Comparison of ENCODE assay signal across 8 cellular contexts in the genomic region with DNA sequence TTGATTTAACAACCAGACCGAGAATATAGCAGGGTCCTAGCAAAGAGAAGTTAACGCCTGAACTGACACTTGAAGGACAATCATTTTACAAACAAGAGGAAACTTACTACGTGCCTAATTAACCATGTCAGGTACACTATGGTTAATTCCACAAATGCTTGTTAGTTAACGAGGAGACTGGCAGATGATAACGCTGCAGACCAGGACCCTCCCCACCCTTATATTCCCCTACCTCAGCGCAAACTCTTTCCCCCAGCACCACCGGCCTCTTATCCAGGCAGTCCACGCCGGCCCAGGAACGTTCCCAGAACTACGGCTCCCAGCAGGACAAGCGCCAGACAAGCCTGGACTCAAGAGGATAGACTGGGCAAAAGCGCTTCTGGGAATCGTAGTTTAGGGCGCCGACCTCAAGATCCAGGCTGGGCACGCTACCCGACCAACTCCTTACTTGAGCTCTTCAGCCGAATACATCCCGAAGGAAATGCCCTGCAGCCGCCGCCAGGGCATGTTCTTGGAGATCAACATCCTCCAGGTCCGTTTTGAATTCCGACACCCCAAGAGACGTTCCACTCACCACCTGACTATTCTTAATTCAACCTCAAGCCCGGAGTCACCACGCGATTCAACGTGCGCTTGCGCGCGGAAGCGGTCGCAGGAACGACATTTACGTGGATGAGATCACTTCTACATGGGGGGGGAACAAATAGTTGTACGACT. TPM values are rescaled to one million over a fixed set of nuclear protein-coding genes. Genes with fewer than 3 reads are reported as not detected.
DNase-seq lines count a peak whose midpoint lies in the region; ATAC-seq and TF ChIP-seq lines count a peak whose summit lies in the region.

A gene (minus strand): TSS at position 635 of the 717 bp plus-strand sequence. CDS start 110 bp downstream, at position 525.

- DNase-seq in NCI-H2227 treated with DMSO at 0.1 percent for 48 hours (lab: John Stamatoyannopoulos, UW) (peak; percentile 99), activated B cell treated with CpG ODN at 0.5 μM for 24 hours (peak; percentile 70), caudate nucleus (lab: John Stamatoyannopoulos, UW) (peak; percentile 71 to 99 (median 93)), inferior parietal cortex (ENCODE audit: extremely low spot score) (peak; percentile 94), spleen (peak; percentile 94)

- peak within 1 kb of the TSS; percentile 100 for H3K4me3 ChIP-seq in ACC112 (ENCODE audit: low read depth, low read length)
- peak within 1 kb of the TSS; percentile 88 to 99 (median 97) for H3K4me3 ChIP-seq in spleen

- TF ChIP-seq POLR2A in spleen (IDR thresholded peaks at IDR 0.05): no peak

- H3K4me3 Mint-ChIP-seq in activated B cell treated with CpG ODN at 0.5 μM for 24 hours: peak within 1 kb of the TSS; percentile 99

- POLR2A ChIA-PET in activated B cell treated with CpG ODN at 0.5 μM for 24 hours (lab: Charles Lee): interaction anchor here (0.6 to 2.1 kb wide), 18 partner anchors 25 to 566 kb away, joined by 3 to 24 read pairs (median 5); a partner anchor contains a TSS

- no peak for TF ChIP-seq CTCF in activated B cell treated with CpG ODN at 0.5 μM for 24 hours (IDR thresholded peaks at IDR 0.05)
- no peak for TF ChIP-seq CTCF in spleen (IDR thresholded peaks at IDR 0.05 in 8 of 11, conservative IDR thresholded peaks at IDR 0.05 in 3 of 11)

- no peaks in the 10 kb centered on the region for H3K27me3 Mint-ChIP-seq in activated B cell treated with CpG ODN at 0.5 μM for 24 hours

- H3K36me3 ChIP-seq in ACC112 (ENCODE audit: insufficient read depth, low read length) (peaks cover 34% of the 10 kb centered on the region), spleen (peaks cover 0 to 58% (median 15%) of the 10 kb centered on the region in 6 donors)

- peak within 1 kb of the TSS; percentile 100 for H3K27ac Mint-ChIP-seq in activated B cell treated with CpG ODN at 0.5 μM for 24 hours

- H3K36me3 Mint-ChIP-seq in activated B cell treated with CpG ODN at 0.5 μM for 24 hours (ENCODE audit: low read depth): peaks cover 63% of the 10 kb centered on the region

- peaks cover 89% of the 10 kb centered on the region for H3K79me2 ChIP-seq in ACC112 (ENCODE audit: control insufficient read depth, insufficient read depth, low read length, unreplicated experiment)

- no peaks in the 10 kb centered on the region for H3K27me3 ChIP-seq in ACC112 (ENCODE audit: insufficient read depth, low read length)
- H3K27me3 ChIP-seq in spleen (replicated peaks in 1 of 7): no peaks in the 10 kb centered on the region

- intact Hi-C loops in activated B cell treated with CpG ODN at 0.5 μM for 24 hours (cut with micrococcal nuclease) (loop anchor here (1.0 to 10.0 kb wide), 5 partner anchors 251 to 691 kb away; a partner anchor contains a TSS), spleen (cut with DNase I; ENCODE audit: low total_unique reads) (no loop called here)

- H2AFZ ChIP-seq in ACC112 (ENCODE audit: low read length, unreplicated experiment): peak within 1 kb of the TSS; percentile 100

- H3K27ac ChIP-seq in ACC112 (ENCODE audit: low read depth, low read length) (peak within 1 kb of the TSS; percentile 76), caudate nucleus (ENCODE audit: low read depth, low read length) (peak within 1 kb of the TSS; percentile 96), spleen (peak within 1 kb of the TSS; percentile 62 to 90 (median 85))

- WGBS in spleen, 5 donors: 0% methylated on average over 35 to 38 of the region's 38 CpGs

- H3K9me3 Mint-ChIP-seq in activated B cell treated with CpG ODN at 0.5 μM for 24 hours: no peaks in the 10 kb centered on the region

- peak; percentile 56 for ATAC-seq in GM18873 (IDR thresholded peaks at IDR 0.05; ENCODE audit: low FRiP score, unreplicated experiment)
- peak; percentile 75 for ATAC-seq in HG03175 (IDR thresholded peaks at IDR 0.05; ENCODE audit: unreplicated experiment)
- ATAC-seq in activated B cell treated with CpG ODN at 0.5 μM for 24 hours (ENCODE audit: low read depth): peak; percentile 78

- no peaks in the 10 kb centered on the region for H3K9me3 ChIP-seq in spleen

- peaks cover 25% of the 10 kb centered on the region for H3K4me1 ChIP-seq in ACC112 (ENCODE audit: control insufficient read depth, insufficient read depth, low read length, unreplicated experiment)
- peaks cover 22 to 58% (median 47%) of the 10 kb centered on the region in 6 donors for H3K4me1 ChIP-seq in spleen

- peaks cover 53% of the 10 kb centered on the region for H3K4me1 Mint-ChIP-seq in activated B cell treated with CpG ODN at 0.5 μM for 24 hours

- CTCF ChIA-PET in activated B cell treated with CpG ODN at 0.5 μM for 24 hours (lab: Charles Lee): interaction anchor here (1.0 to 1.8 kb wide), 5 partner anchors 25 to 278 kb away, joined by 3 to 8 read pairs (median 5); a partner anchor contains a TSS

RNA-seq across cellular contexts. Expression of the gene that starts here (rescaled TPM):
- total RNA-seq in activated B cell treated with CpG ODN at 0.5 μM for 24 hours (47.8 and 53.4 TPM in 2 replicates), spleen (10 to 100 TPM; 18.4 to 39.0 (median 26.8) TPM)
- 1 to 10 TPM; 1.8 to 3.8 (median 1.9) TPM for polyA plus RNA-seq in spleen

Comparison
In these comparisons a context has a peak if more than half of its experiments do, and no peak if none do; other contexts are left out.
1. Peak in every context shown above with its lines: DNase-seq, ATAC-seq, H3K4me3 ChIP-seq and H3K27ac ChIP-seq.